12 cellular contexts compared by ENCODE assay signal in the genomic region with DNA sequence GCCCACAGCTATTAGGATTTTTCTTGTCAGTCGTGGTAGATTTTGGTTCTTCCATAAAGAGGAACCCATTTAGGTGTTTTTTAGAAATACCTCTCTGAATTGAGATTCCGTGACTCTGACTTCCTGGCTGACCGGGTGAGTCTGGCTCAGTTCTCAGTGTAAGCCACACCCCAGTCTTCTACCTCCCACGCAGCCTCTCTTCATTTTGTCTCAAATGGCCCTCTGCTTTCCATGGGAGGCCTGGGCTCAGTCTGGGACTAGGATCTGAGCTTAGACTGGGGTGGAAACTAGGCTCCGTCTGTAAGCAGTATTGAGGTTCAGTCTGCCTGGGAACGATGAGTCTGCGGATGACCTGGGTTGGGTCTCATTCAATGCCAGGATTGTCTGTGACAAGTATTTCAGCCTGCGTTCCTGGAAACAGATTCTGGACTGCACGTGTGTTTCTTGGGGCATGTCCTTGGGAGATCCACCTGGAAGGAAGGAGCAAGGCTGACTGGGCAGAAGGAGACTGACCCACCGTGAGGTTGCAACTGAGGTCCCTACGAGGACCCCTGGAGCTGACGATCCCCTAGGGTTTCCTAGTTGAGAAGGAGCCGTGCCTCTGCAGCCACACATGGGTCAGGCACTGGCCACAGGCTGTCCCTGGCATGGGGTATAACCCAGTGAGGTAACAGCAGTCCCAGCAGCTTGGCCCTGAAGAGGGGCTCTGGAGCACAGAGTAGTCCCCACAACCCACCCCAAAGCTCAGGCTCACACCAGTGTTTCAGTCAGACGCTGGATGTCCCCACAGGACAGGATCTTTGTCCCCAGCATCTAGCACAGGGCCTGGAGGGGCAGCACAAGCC. TPM values are rescaled to one million over a fixed set of nuclear protein-coding genes. Genes with fewer than 3 reads are reported as not detected.
DNase-seq lines count a peak whose midpoint lies in the region; ATAC-seq and TF ChIP-seq lines count a peak whose summit lies in the region.
"Had no signal": no experiment of that assay in that cellular context is flagged by ENCODE, and none has a peak within 500 bp of the region (broad histone marks: within the 10 kb centered on the region; RNA-seq: fewer than 3 reads in every experiment).

No MANE protein-coding gene starts in this region.

- POLR2A ChIA-PET in CD8-positive, alpha-beta memory T cell (lab: Charles Lee): no interaction called here

- H2AFZ ChIP-seq in hepatocyte: no peak overlapping the region

- no peak overlapping the region for H3K4me3 ChIP-seq in CD8-positive, alpha-beta memory T cell (ENCODE audit: low read length)
- H3K4me3 ChIP-seq in hepatocyte (no peak overlapping the region), aorta (ENCODE audit: low read length in 2 of 2) (no peak overlapping the region)

- peak overlapping the region; percentile 51 for H3K27ac ChIP-seq in CD8-positive, alpha-beta memory T cell (ENCODE audit: low read depth, low read length)
- H3K27ac ChIP-seq in epithelial cell of prostate (peak overlapping the region; percentile 29), hepatocyte (no peak overlapping the region), aorta (ENCODE audit: low read depth in 1 of 2, low read length in 2 of 2) (no peak overlapping the region)

- no peaks in the 10 kb centered on the region for H3K9me2 ChIP-seq in hepatocyte (replicated peaks; ENCODE audit: insufficient read depth)

- no peaks in the 10 kb centered on the region for H3K9me3 ChIP-seq in CD8-positive, alpha-beta memory T cell (ENCODE audit: low read length)
- H3K9me3 ChIP-seq in hepatocyte (ENCODE audit: low read depth): no peaks in the 10 kb centered on the region
- no peaks in the 10 kb centered on the region for H3K9me3 ChIP-seq in aorta (ENCODE audit: control insufficient read depth, low read length)

- ATAC-seq in GM19452 (IDR thresholded peaks at IDR 0.05; ENCODE audit: unreplicated experiment) (peak; percentile 24), HG03442 (IDR thresholded peaks at IDR 0.05; ENCODE audit: unreplicated experiment) (peak; percentile 24), sciatic nerve (no peak), aorta (ENCODE audit: low FRiP score) (no peak)
- ATAC-seq: activated T-cell treated with anti-CD3 and anti-CD28 coated beads, Interleukin-2, amount 50 U/mL, for 4 hours; effector memory CD8-positive, alpha-beta T cell had no signal

- H3K36me3 ChIP-seq in CD8-positive, alpha-beta memory T cell (ENCODE audit: insufficient read depth, low read length): no peaks in the 10 kb centered on the region
- H3K36me3 ChIP-seq in hepatocyte (replicated peaks; ENCODE audit: insufficient read depth, low read depth): no peaks in the 10 kb centered on the region
- no peaks in the 10 kb centered on the region for H3K36me3 ChIP-seq in aorta (ENCODE audit: control insufficient read depth in 1 of 2, insufficient read depth in 2 of 2, low read length in 1 of 2)

- CTCF ChIA-PET in CD8-positive, alpha-beta memory T cell (lab: Charles Lee): interaction anchor here (1.0 kb wide), 1 partner anchor 10 kb away, joined by 3 read pairs; no protein-coding TSS in a partner anchor

- H3K27me3 ChIP-seq in CD8-positive, alpha-beta memory T cell (ENCODE audit: insufficient read depth, low read length, poor library complexity, severe bottlenecking): no peaks in the 10 kb centered on the region
- H3K27me3 ChIP-seq in hepatocyte: no peaks in the 10 kb centered on the region
- H3K27me3 ChIP-seq in aorta (ENCODE audit: control insufficient read depth in 1 of 2, insufficient read depth in 2 of 2, low read length in 1 of 2): no peaks in the 10 kb centered on the region

- peaks cover 24 to 27% (median 26%) of the 10 kb centered on the region in 3 donors for H3K4me1 Mint-ChIP-seq in CD8-positive, alpha-beta memory T cell

- intact Hi-C loops in sciatic nerve (cut with DNase I) (no loop called here), aorta (cut with DNase I) (loop anchor here in 1 of 2 donors (10.0 kb wide), 2 partner anchors 79 to 229 kb away; partner anchors contain the start of gene STRBP)

- H3K9me3 Mint-ChIP-seq in CD8-positive, alpha-beta memory T cell: no peaks in the 10 kb centered on the region
- H3K9me3 Mint-ChIP-seq: activated T-cell treated with anti-CD3 and anti-CD28 coated beads, Interleukin-2, amount 50 U/mL, for 4 hours; CD4-positive, alpha-beta T cell; effector memory CD8-positive, alpha-beta T cell had no signal

- H3K4me2 ChIP-seq in hepatocyte: no peak overlapping the region

- peaks cover 0 to 4% of the 10 kb centered on the region in 2 donors for H3K27me3 Mint-ChIP-seq in CD8-positive, alpha-beta memory T cell
- H3K27me3 Mint-ChIP-seq: CD4-positive, alpha-beta T cell; effector memory CD8-positive, alpha-beta T cell had no signal

- no peaks in the 10 kb centered on the region for H3K36me3 Mint-ChIP-seq in CD8-positive, alpha-beta memory T cell

- no peak for DNase-seq in CD8-positive, alpha-beta memory T cell
- no peak for DNase-seq in epithelial cell of prostate (ENCODE audit: low read depth, low spot score)
- DNase-seq in hepatocyte (ENCODE audit: low spot score): no peak
- no peak for DNase-seq in sciatic nerve (ENCODE audit: low spot score)
- no peak for DNase-seq in aorta
- no peak for DNase-seq in stimulated activated CD4-positive, alpha-beta T cell treated with anti-CD3 and anti-CD28 coated beads, Interleukin-4, amount 100 ng/mL, for 24 hours
- DNase-seq: activated T-cell treated with anti-CD3 and anti-CD28 coated beads, Interleukin-2, amount 50 U/mL, for 4 hours; CD4-positive, alpha-beta T cell; effector memory CD8-positive, alpha-beta T cell; left cardiac atrium had no signal

- no peaks in the 10 kb centered on the region for H3K79me2 ChIP-seq in hepatocyte

- 81% methylated on average over 14 of the region's 14 CpGs for WGBS in hepatocyte (ENCODE audit: low lambda C conversion rate, missing lambda C conversion rate)
- WGBS in aorta, 2 donors: 69 to 70% methylated on average over 14 of the region's 14 CpGs

- no peaks in the 10 kb centered on the region for H4K20me1 ChIP-seq in hepatocyte (ENCODE audit: insufficient read depth, poor library complexity, severe bottlenecking)

- no peak for TF ChIP-seq CTCF in hepatocyte (IDR thresholded peaks at IDR 0.05; ENCODE audit: poor library complexity)

- H3K27ac Mint-ChIP-seq in CD8-positive, alpha-beta memory T cell: no peak overlapping the region
- H3K27ac Mint-ChIP-seq: CD4-positive, alpha-beta T cell; effector memory CD8-positive, alpha-beta T cell had no signal

- H3K4me3 Mint-ChIP-seq in CD8-positive, alpha-beta memory T cell: no peak overlapping the region
- H3K4me3 Mint-ChIP-seq: activated T-cell treated with anti-CD3 and anti-CD28 coated beads, Interleukin-2, amount 50 U/mL, for 4 hours; CD4-positive, alpha-beta T cell; effector memory CD8-positive, alpha-beta T cell had no signal

- peaks cover 21% of the 10 kb centered on the region for H3K4me1 ChIP-seq in CD8-positive, alpha-beta memory T cell (ENCODE audit: insufficient read depth, low read length)
- peaks cover 14% of the 10 kb centered on the region for H3K4me1 ChIP-seq in hepatocyte (ENCODE audit: insufficient read depth)
- no peaks in the 10 kb centered on the region for H3K4me1 ChIP-seq in aorta (ENCODE audit: control insufficient read depth in 1 of 2, insufficient read depth in 2 of 2, low read length in 2 of 2)

RNA-seq across cellular contexts. Expression of gene CRB2, which starts 12.3 kb away (rescaled TPM):
- not detected for total RNA-seq in CD8-positive, alpha-beta memory T cell
- 0.05 TPM for polyA plus RNA-seq in CD8-positive, alpha-beta memory T cell
- 5.6 and 7.0 TPM in 2 replicates for total RNA-seq in hepatocyte
- 5.5 and 7.6 TPM in 2 replicates for polyA plus RNA-seq in hepatocyte
- 0.58 TPM for total RNA-seq in sciatic nerve
- under 1 TPM in 1 of 2 donors, not detected in 1; 0.15 TPM for total RNA-seq in aorta
- under 1 TPM in 1 of 2 donors, not detected in 1; 0.03 TPM for polyA plus RNA-seq in aorta
- total RNA-seq: CD4-positive, alpha-beta T cell had no signal

Comparison
In these comparisons a context has a peak if more than half of its experiments do, and no peak if none do; other contexts are left out.
1. H3K27ac ChIP-seq: peak in CD8-positive, alpha-beta memory T cell (single experiment) and epithelial cell of prostate (single experiment); none in hepatocyte (single experiment) and aorta (0 of 2).
2. ATAC-seq: peak in GM19452 (single experiment) and HG03442 (single experiment); none in sciatic nerve (single experiment) and aorta (single experiment).